In genomic region chr3:134426660-134427181, GRCh38 we compare ENCODE assay signal across 13 cellular contexts. TPM values are rescaled to one million over a fixed set of nuclear protein-coding genes. Genes with fewer than 3 reads are reported as not detected.
DNase-seq lines count a peak whose midpoint lies in the region; ATAC-seq and TF ChIP-seq lines count a peak whose summit lies in the region.
"Had no signal": no experiment of that assay in that cellular context is flagged by ENCODE, and none has a peak within 500 bp of the region (broad histone marks: within the 10 kb centered on the region; RNA-seq: fewer than 3 reads in every experiment).

No MANE protein-coding gene starts in this region.

- no peaks in the 10 kb centered on the region for H3K9me3 Mint-ChIP-seq in activated naive CD4-positive, alpha-beta T cell treated with anti-CD3 and anti-CD28 coated beads, Interleukin-2, amount 50 U/mL, for 72 hours
- H3K9me3 Mint-ChIP-seq: T-cell had no signal

- DNase-seq in ELR (ENCODE audit: low read depth) (peak; percentile 90), SJCRH30 (peak; percentile 15 to 17), fibroblast of pulmonary artery (ENCODE audit: low read depth) (peak; percentile 35), NCI-H748 treated with DMSO at 0.1 percent for 48 hours (lab: John Stamatoyannopoulos, UW) (no peak), dedifferentiated amniotic fluid mesenchymal stem cell (ENCODE audit: extremely low spot score) (no peak)
- DNase-seq in activated naive CD4-positive, alpha-beta T cell treated with anti-CD3 and anti-CD28 coated beads, Interleukin-2, amount 50 U/mL, for 72 hours (ENCODE audit: low spot score in 2 of 2): no peak
- DNase-seq: activated effector memory CD4-positive, alpha-beta T cell treated with anti-CD3 and anti-CD28 coated beads, Interleukin-2, amount 50 U/mL, for 16 hours; lower lobe of right lung; NCI-H187 treated with DMSO at 0.1 percent for 48 hours; T-cell had no signal

- H3K36me3 ChIP-seq in SJCRH30 (no peaks in the 10 kb centered on the region), skeletal muscle satellite cell (ENCODE audit: insufficient read depth, low read length) (no peaks in the 10 kb centered on the region)
- H3K36me3 ChIP-seq: lower lobe of right lung, pancreas had no signal

- peak overlapping the region; percentile 73 for H3K9ac ChIP-seq in skeletal muscle satellite cell (ENCODE audit: low read depth, low read length)

- no peak for ATAC-seq in activated naive CD4-positive, alpha-beta T cell treated with anti-CD3 and anti-CD28 coated beads, Interleukin-2, amount 50 U/mL, for 72 hours
- ATAC-seq in HG03378 (IDR thresholded peaks at IDR 0.05; ENCODE audit: unreplicated experiment): no peak
- ATAC-seq: T-cell had no signal

- H3K9me3 ChIP-seq in SJCRH30 (replicated peaks) (no peaks in the 10 kb centered on the region), skeletal muscle satellite cell (replicated peaks; ENCODE audit: low read length) (no peaks in the 10 kb centered on the region)
- H3K9me3 ChIP-seq: lower lobe of right lung, pancreas had no signal

- H3K4me1 ChIP-seq in SJCRH30 (peaks cover 19% of the 10 kb centered on the region), skeletal muscle satellite cell (ENCODE audit: control insufficient read depth, insufficient read depth, low read length) (peaks cover 26% of the 10 kb centered on the region)
- H3K4me1 ChIP-seq: lower lobe of right lung, pancreas had no signal

- no peaks in the 10 kb centered on the region; the same call in 1 of the 2 replicates for H3K27me3 ChIP-seq in SJCRH30
- H3K27me3 ChIP-seq in skeletal muscle satellite cell (ENCODE audit: control insufficient read depth, insufficient read depth, low read length): no peaks in the 10 kb centered on the region
- H3K27me3 ChIP-seq: pancreas had no signal

- H3K4me2 ChIP-seq in skeletal muscle satellite cell (ENCODE audit: low read length): peak overlapping the region; percentile 26

- H3K27ac ChIP-seq in SJCRH30: peak overlapping the region; percentile 80
- H3K27ac ChIP-seq: lower lobe of right lung, pancreas had no signal

- no peak overlapping the region for H3K4me3 ChIP-seq in SJCRH30
- no peak overlapping the region for H3K4me3 ChIP-seq in fibroblast of pulmonary artery (replicated peaks; ENCODE audit: low read depth, low read length)
- H3K4me3 ChIP-seq in skeletal muscle satellite cell (ENCODE audit: low read length): peak overlapping the region; percentile 8
- H3K4me3 ChIP-seq: lower lobe of right lung, pancreas had no signal

- TF ChIP-seq CTCF in fibroblast of pulmonary artery (IDR thresholded peaks at IDR 0.05; ENCODE audit: low read length, missing control alignments): no peak

- no peaks in the 10 kb centered on the region for H3K36me3 Mint-ChIP-seq in activated naive CD4-positive, alpha-beta T cell treated with anti-CD3 and anti-CD28 coated beads, Interleukin-2, amount 50 U/mL, for 72 hours
- H3K36me3 Mint-ChIP-seq: T-cell had no signal

- H3K27ac Mint-ChIP-seq in activated naive CD4-positive, alpha-beta T cell treated with anti-CD3 and anti-CD28 coated beads, Interleukin-2, amount 50 U/mL, for 72 hours: no peak overlapping the region
- H3K27ac Mint-ChIP-seq: T-cell had no signal

RNA-seq across cellular contexts. Expression of gene AMOTL2, which starts 52.5 kb away (rescaled TPM):
- total RNA-seq in SJCRH30 (2014; rRNA removed; shearing (Covaris generic)): 18.8 and 19.0 TPM in 2 replicates
- total RNA-seq in skeletal muscle satellite cell (2012; rRNA removed): 40.8 and 77.5 TPM in 2 replicates
- under 1 TPM in 1 of 2 donors, not detected in 1; 0.64 TPM for total RNA-seq in activated naive CD4-positive, alpha-beta T cell treated with anti-CD3 and anti-CD28 coated beads, Interleukin-2, amount 50 U/mL, for 72 hours

RNA-seq across cellular contexts. Expression of gene ANAPC13, which starts 59.1 kb away (rescaled TPM):
- 70.1 and 76.2 TPM in 2 replicates for total RNA-seq in SJCRH30 (2014; rRNA removed; shearing (Covaris generic))
- 70.0 and 77.1 TPM in 2 replicates for total RNA-seq in skeletal muscle satellite cell (2012; rRNA removed)
- 10 to 100 TPM; 31.8 to 68.0 TPM for total RNA-seq in activated naive CD4-positive, alpha-beta T cell treated with anti-CD3 and anti-CD28 coated beads, Interleukin-2, amount 50 U/mL, for 72 hours

RNA-seq across cellular contexts. Expression of gene CEP63, which starts 59.1 kb away (rescaled TPM):
- 22.8 and 36.1 TPM in 2 replicates for total RNA-seq in SJCRH30 (2014; rRNA removed; shearing (Covaris generic))
- 5.3 and 9.4 TPM in 2 replicates for total RNA-seq in skeletal muscle satellite cell (2012; rRNA removed)
- 10 to 100 TPM; 22.0 to 23.4 TPM for total RNA-seq in activated naive CD4-positive, alpha-beta T cell treated with anti-CD3 and anti-CD28 coated beads, Interleukin-2, amount 50 U/mL, for 72 hours

Comparison
In these comparisons a context has a peak if more than half of its experiments do, and no peak if none do; other contexts are left out.
1. DNase-seq: peak in ELR (single experiment), SJCRH30 (2 of 2) and fibroblast of pulmonary artery (single experiment); none in activated naive CD4-positive, alpha-beta T cell treated with anti-CD3 and anti-CD28 coated beads, Interleukin-2, amount 50 U/mL, for 72 hours (0 of 2), NCI-H748 treated with DMSO at 0.1 percent for 48 hours (single experiment) and dedifferentiated amniotic fluid mesenchymal stem cell (single experiment).
2. RNA of gene AMOTL2, which starts 52.5 kb away (total RNA-seq): 18.8 to 19.0 TPM in SJCRH30; 0.64 TPM in activated naive CD4-positive, alpha-beta T cell treated with anti-CD3 and anti-CD28 coated beads, Interleukin-2, amount 50 U/mL, for 72 hours; every median in the first group is over 10 times any median in the second.